Comparison of ENCODE assay signal across 30 cellular contexts in the genomic region with DNA sequence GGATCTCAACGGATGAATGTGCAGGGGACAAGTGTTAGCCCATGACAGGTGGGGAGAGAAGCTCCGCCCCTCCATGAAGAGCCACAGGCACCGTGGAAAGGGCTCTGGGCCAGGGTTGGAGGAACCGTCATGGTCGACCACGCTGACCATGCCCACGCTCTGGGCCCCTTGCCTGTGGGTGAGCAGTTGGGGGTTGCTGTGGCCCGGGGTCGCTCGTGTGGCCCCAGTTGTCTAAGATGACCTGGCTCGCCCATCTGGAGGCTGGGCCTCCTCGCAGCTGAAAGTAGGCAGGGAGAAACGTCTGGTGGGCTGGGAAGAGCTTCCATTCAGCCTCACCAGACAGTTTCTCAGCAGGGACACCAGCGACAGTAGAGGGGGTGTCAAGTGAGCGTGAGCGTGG. TPM values are rescaled to one million over a fixed set of nuclear protein-coding genes. Genes with fewer than 3 reads are reported as not detected.
"Had no signal": no experiment of that assay in that cellular context is flagged by ENCODE, and none has a peak within 500 bp of the region (broad histone marks: within the 10 kb centered on the region; RNA-seq: fewer than 3 reads in every experiment).

No MANE protein-coding gene starts in this region.

- H3K27me3 ChIP-seq: stomach, suprapubic skin, testis, thyroid gland, tibial nerve, transverse colon, upper lobe of left lung, upper lobe of right lung, uterus, vagina had no signal

- H3K9me3 ChIP-seq: stomach, suprapubic skin, testis, thoracic aorta, thyroid gland, tibial artery, tibial nerve, transverse colon, upper lobe of left lung, upper lobe of right lung, uterus, vagina had no signal

- H3K27me3 Mint-ChIP-seq: stimulated activated naive CD8-positive, alpha-beta T cell treated with anti-CD3 and anti-CD28 coated beads, Interleukin-15, amount 100 ng/mL, for 72 hours; stimulated activated naive CD8-positive, alpha-beta T cell treated with anti-CD3 and anti-CD28 coated beads, Interleukin-15, Interleukin-2, amounts not matched to agents 100 ng/mL and 50 ng/mL, for 24 hours; type B pancreatic cell had no signal

- H3K27ac Mint-ChIP-seq: stimulated activated memory B cell treated with anti-CD40 and anti-IgM and Interleukin-4, amounts not matched to agents 10 μg/mL and 1 μg/mL and 100 μg/mL, for 72 hours; stimulated activated naive B cell treated with anti-CD40 and anti-IgM and Interleukin-4, amounts not matched to agents 10 μg/mL and 1 μg/mL and 100 μg/mL, for 72 hours; stimulated activated naive CD8-positive, alpha-beta T cell treated with anti-CD3 and anti-CD28 coated beads, Interleukin-15, Interleukin-2, amounts not matched to agents 100 ng/mL and 50 ng/mL, for 24 hours; type B pancreatic cell had no signal

- H3K4me1 Mint-ChIP-seq: stimulated activated memory B cell treated with anti-CD40 and anti-IgM and Interleukin-4, amounts not matched to agents 10 μg/mL and 1 μg/mL and 100 μg/mL, for 72 hours; stimulated activated naive B cell treated with anti-CD40 and anti-IgM and Interleukin-4, amounts not matched to agents 10 μg/mL and 1 μg/mL and 100 μg/mL, for 72 hours; stimulated activated naive CD8-positive, alpha-beta T cell treated with anti-CD3 and anti-CD28 coated beads, Interleukin-15, amount 100 ng/mL, for 72 hours had no signal

- H3K4me3 ChIP-seq: stomach, suprapubic skin, testis, thoracic aorta, thyroid gland, tibial artery, tibial nerve, transverse colon, upper lobe of left lung, upper lobe of right lung, uterus, vagina had no signal

- DNase-seq: stimulated activated CD4-positive, alpha-beta T cell treated with anti-CD3 and anti-CD28 coated beads, Interleukin-2, amount 100 ng/mL, for 48 hours; stimulated activated CD4-positive, alpha-beta T cell treated with anti-CD3 and anti-CD28 coated beads, Interleukin-4, amount 100 ng/mL, for 1 hour; stimulated activated CD4-positive, alpha-beta T cell treated with anti-CD3 and anti-CD28 coated beads, Interleukin-4, amount 100 ng/mL, for 24 hours; stimulated activated CD4-positive, alpha-beta T cell treated with anti-CD3 and anti-CD28 coated beads, Interleukin-4, amount 100 ng/mL, for 4 hours; stimulated activated CD8-positive, alpha-beta memory T cell treated with anti-CD3 and anti-CD28 coated beads, Interleukin-4, amount 100 ng/mL, for 48 hours; stimulated activated naive B cell treated with anti-CD40 and anti-IgM and Interleukin-4, amounts not matched to agents 10 μg/mL and 1 μg/mL and 100 μg/mL, for 72 hours; stimulated activated naive CD4-positive, alpha-beta T cell; stimulated activated naive CD4-positive, alpha-beta T cell treated with Interleukin-2 at 50 U/mL for 16 hours; stimulated activated naive CD8-positive, alpha-beta T cell treated with anti-CD3 and anti-CD28 coated beads, Interleukin-15, amount 100 ng/mL, for 72 hours; stimulated activated naive CD8-positive, alpha-beta T cell treated with anti-CD3 and anti-CD28 coated beads, Interleukin-15, Interleukin-2, amounts not matched to agents 100 U/mL and 50 U/mL, for 24 hours; stomach; substantia nigra; testis; thyroid gland; tibial artery; transverse colon; trophoblast cell; upper lobe of right lung; uterus had no signal

- H3K4me3 Mint-ChIP-seq: stimulated activated memory B cell treated with anti-CD40 and anti-IgM and Interleukin-4, amounts not matched to agents 10 μg/mL and 1 μg/mL and 100 μg/mL, for 72 hours; stimulated activated naive B cell treated with anti-CD40 and anti-IgM and Interleukin-4, amounts not matched to agents 10 μg/mL and 1 μg/mL and 100 μg/mL, for 72 hours; stimulated activated naive CD8-positive, alpha-beta T cell treated with anti-CD3 and anti-CD28 coated beads, Interleukin-15, amount 100 ng/mL, for 72 hours; stimulated activated naive CD8-positive, alpha-beta T cell treated with anti-CD3 and anti-CD28 coated beads, Interleukin-15, Interleukin-2, amounts not matched to agents 100 ng/mL and 50 ng/mL, for 24 hours; type B pancreatic cell had no signal

- H3K36me3 ChIP-seq: stomach, suprapubic skin, thoracic aorta, thyroid gland, tibial artery, tibial nerve, transverse colon, upper lobe of left lung, upper lobe of right lung, uterus, vagina had no signal

- H3K27ac ChIP-seq: stomach, suprapubic skin, testis, thoracic aorta, thyroid gland, tibial artery, tibial nerve, transverse colon, upper lobe of left lung, upper lobe of right lung, uterus, vagina had no signal

- H3K36me3 Mint-ChIP-seq: stimulated activated memory B cell treated with anti-CD40 and anti-IgM and Interleukin-4, amounts not matched to agents 10 μg/mL and 1 μg/mL and 100 μg/mL, for 72 hours; stimulated activated naive B cell treated with anti-CD40 and anti-IgM and Interleukin-4, amounts not matched to agents 10 μg/mL and 1 μg/mL and 100 μg/mL, for 72 hours; type B pancreatic cell had no signal

- ATAC-seq: stimulated activated memory B cell treated with anti-CD40 and anti-IgM and Interleukin-4, amounts not matched to agents 10 μg/mL and 1 μg/mL and 100 μg/mL, for 72 hours; stimulated activated naive B cell treated with anti-CD40 and anti-IgM and Interleukin-4, amounts not matched to agents 10 μg/mL and 1 μg/mL and 100 μg/mL, for 72 hours; stimulated activated naive CD8-positive, alpha-beta T cell treated with anti-CD3 and anti-CD28 coated beads, Interleukin-15, amount 100 ng/mL, for 72 hours; upper lobe of right lung had no signal

- H3K4me1 ChIP-seq: stomach, suprapubic skin, testis, thyroid gland, tibial artery, tibial nerve, transverse colon, upper lobe of left lung, upper lobe of right lung, uterus, vagina had no signal

- H3K9me3 Mint-ChIP-seq: stimulated activated naive CD8-positive, alpha-beta T cell treated with anti-CD3 and anti-CD28 coated beads, Interleukin-15, amount 100 ng/mL, for 72 hours; stimulated activated naive CD8-positive, alpha-beta T cell treated with anti-CD3 and anti-CD28 coated beads, Interleukin-15, Interleukin-2, amounts not matched to agents 100 ng/mL and 50 ng/mL, for 24 hours; type B pancreatic cell had no signal

RNA-seq across cellular contexts. Expression of a gene that starts 13.1 kb away (rescaled TPM):
- total RNA-seq: suprapubic skin, temporal lobe, testis, thoracic aorta, thyroid gland, transverse colon, upper lobe of left lung, upper lobe of right lung, ureter, uterus had no signal
- polyA plus RNA-seq: stomach, urinary bladder had no signal
